ENCODE assay signal across 6 cellular contexts in genomic region chr3:49685103-49685502, GRCh38. TPM values are rescaled to one million over a fixed set of nuclear protein-coding genes. Genes with fewer than 3 reads are reported as not detected.
"Had no signal": no experiment of that assay in that cellular context is flagged by ENCODE, and none has a peak within 500 bp of the region (broad histone marks: within the 10 kb centered on the region; RNA-seq: fewer than 3 reads in every experiment).

No MANE protein-coding gene starts in this region.

RNA-seq across cellular contexts. Expression of gene AMIGO3, which starts 34.4 kb away (rescaled TPM):
- total RNA-seq: dermis microvascular lymphatic vessel endothelial cell, liver, mesenteric fat pad, mucosa of descending colon, pancreas, uterus had no signal
